Comparison of ENCODE assay signal across 20 cellular contexts in genomic region chr5:158394102-158394501, GRCh38.
DNase-seq lines count a peak whose midpoint lies in the region; ATAC-seq, FAIRE-seq and TF ChIP-seq lines count a peak whose summit lies in the region.
"Had no signal": no experiment of that assay in that cellular context is flagged by ENCODE, and none has a peak within 500 bp of the region (broad histone marks: within the 10 kb centered on the region; RNA-seq: fewer than 3 reads in every experiment).

No MANE protein-coding gene starts in this region.

- no peak overlapping the region for H3K18ac ChIP-seq in IMR-90 (ENCODE audit: low read depth, low read length)

- TF ChIP-seq RAD21 in HepG2 (CRISPR knock-in tag; IDR thresholded peaks at IDR 0.05) (no peak), IMR-90 (IDR thresholded peaks at IDR 0.05; ENCODE audit: low read length) (no peak), K562 (CRISPR knock-in tag; conservative IDR thresholded peaks at IDR 0.05 in 1 of 2, IDR thresholded peaks at IDR 0.05 in 1 of 2) (no peak)

- no peaks in the 10 kb centered on the region for H3K36me3 ChIP-seq in HepG2 (replicated peaks in 1 of 2; ENCODE audit: control insufficient read depth in 1 of 2, insufficient read depth in 2 of 2, low read length in 2 of 2)
- no peaks in the 10 kb centered on the region for H3K36me3 ChIP-seq in right lobe of liver
- H3K36me3 ChIP-seq in IMR-90 (ENCODE audit: control insufficient read depth, insufficient read depth, low read length), result no peaks in the 10 kb centered on the region
- no peaks in the 10 kb centered on the region for H3K36me3 ChIP-seq in K562 (ENCODE audit: control insufficient read depth, insufficient read depth, low read length)
- no peaks in the 10 kb centered on the region for H3K36me3 ChIP-seq in PC-9 (ENCODE audit: low read depth)
- H3K36me3 ChIP-seq: BE2C had no signal

- H4K20me1 ChIP-seq in HepG2 (ENCODE audit: insufficient read depth, low read length) (no peaks in the 10 kb centered on the region), IMR-90 (ENCODE audit: insufficient read depth, low read length) (no peaks in the 10 kb centered on the region), K562 (replicated peaks; ENCODE audit: control insufficient read depth, insufficient read depth, low read length) (no peaks in the 10 kb centered on the region), PC-9 (ENCODE audit: insufficient read depth) (no peaks in the 10 kb centered on the region)
- H4K20me1 ChIP-seq: BLaER1 treated with 17β-estradiol and CSF1 and Interleukin-3, amounts not matched to agents 10 nM and 100 nM had no signal

- intact Hi-C loops in HepG2 (cut with micrococcal nuclease; ENCODE audit: unreplicated experiment) (no loop called here), right lobe of liver (cut with DNase I) (no loop called here), IMR-90 (cut with micrococcal nuclease) (no loop called here), K562 (cut with micrococcal nuclease) (no loop called here), PC-9 (cut with micrococcal nuclease; ENCODE audit: unreplicated experiment) (no loop called here)

- TF ChIP-seq EP300 in HepG2 (IDR thresholded peaks at IDR 0.05; ENCODE audit: low read depth in 2 of 2, low read length in 2 of 2) (no peak), HepG2 (CRISPR knock-in tag; IDR thresholded peaks at IDR 0.05; ENCODE audit: borderline replicate concordance) (no peak), K562 (IDR thresholded peaks at IDR 0.05; ENCODE audit: low read length) (no peak)

- H4K8ac ChIP-seq in IMR-90 (ENCODE audit: low read depth in 2 of 2, low read length in 2 of 2), result no peak overlapping the region

- H3K9ac ChIP-seq in HepG2 (ENCODE audit: insufficient read depth, low read depth, low read length), result no peak overlapping the region
- no peak overlapping the region for H3K9ac ChIP-seq in IMR-90 (ENCODE audit: low read depth, low read length)
- H3K9ac ChIP-seq in K562 (ENCODE audit: insufficient read depth in 1 of 2, low read depth in 2 of 2, low read length in 2 of 2), result no peak overlapping the region
- H3K9ac ChIP-seq: BLaER1 treated with 17β-estradiol and CSF1 and Interleukin-3, amounts not matched to agents 10 nM and 100 nM had no signal

- H3K27ac ChIP-seq in HepG2 (ENCODE audit: extremely low read length, insufficient read depth, low read length) (no peak overlapping the region), right lobe of liver (no peak overlapping the region), IMR-90 (ENCODE audit: insufficient read depth, low read length) (no peak overlapping the region), K562 (ENCODE audit: extremely low read depth, low read depth, low read length) (no peak overlapping the region), PC-9 (no peak overlapping the region)
- H3K27ac ChIP-seq: 22Rv1, C4-2B had no signal

- POLR2A ChIA-PET in HepG2 (lab: Yijun Ruan, JAX) (no interaction called here), IMR-90 (lab: Charles Lee; ENCODE audit: unreplicated experiment) (no interaction called here), K562 (lab: Yijun Ruan, JAX) (no interaction called here), PC-9 (lab: Charles Lee; ENCODE audit: unreplicated experiment) (no interaction called here)

- in situ Hi-C loops in HepG2 (cut with HindIII; ENCODE audit: extremely low pct_ligation_motif_present, low pct_unique_long_range_greater_than_20kb), result no loop called here
- in situ Hi-C loops in IMR-90 (cut with MboI; ENCODE audit: low sequenced_read_pairs), result no loop called here
- in situ Hi-C loops in K562 (cut with MboI), result no loop called here

- peak overlapping the region in 1 of 2 donors; percentile 13 for H3K27ac Mint-ChIP-seq in stimulated activated naive CD8-positive, alpha-beta T cell treated with anti-CD3 and anti-CD28 coated beads, Interleukin-15, amount 100 ng/mL, for 72 hours
- H3K27ac Mint-ChIP-seq: CD4-positive, alpha-beta T cell; CD8-positive, alpha-beta T cell had no signal

- no peak overlapping the region for H3K56ac ChIP-seq in IMR-90 (ENCODE audit: extremely low read depth, insufficient read depth, low read length)

- H3K4me2 ChIP-seq in HepG2 (ENCODE audit: low read depth, low read length) (no peak overlapping the region), IMR-90 (ENCODE audit: low read depth, low read length) (no peak overlapping the region), K562 (ENCODE audit: insufficient read depth, low read length) (no peak overlapping the region), PC-9 (no peak overlapping the region)

- H4K5ac ChIP-seq in IMR-90 (ENCODE audit: low read depth, low read length), result no peak overlapping the region

- no peak overlapping the region for H2BK20ac ChIP-seq in IMR-90 (ENCODE audit: low read depth, low read length)

- H3K79me2 ChIP-seq in HepG2 (ENCODE audit: insufficient read depth, low read length), result no peaks in the 10 kb centered on the region
- no peaks in the 10 kb centered on the region for H3K79me2 ChIP-seq in K562 (ENCODE audit: control insufficient read depth, insufficient read depth, low read length)
- no peaks in the 10 kb centered on the region for H3K79me2 ChIP-seq in PC-9 (ENCODE audit: low read depth)

- H3K4me3 ChIP-seq in HepG2 (replicated peaks in 1 of 3; ENCODE audit: insufficient read depth in 1 of 3, low read depth in 2 of 3, low read length in 3 of 3) (no peak overlapping the region), right lobe of liver (no peak overlapping the region), IMR-90 (ENCODE audit: insufficient read depth, low read depth, low read length) (no peak overlapping the region), K562 (no peak overlapping the region), PC-9 (no peak overlapping the region)
- H3K4me3 ChIP-seq: BLaER1 treated with 17β-estradiol and CSF1 and Interleukin-3, amounts not matched to agents 10 nM and 100 nM had no signal

- FAIRE-seq in HepG2 (lab: Jason Lieb, UNC), result no peak
- FAIRE-seq in K562 (lab: Jason Lieb, UNC), result no peak
- FAIRE-seq: D721Med, G401.6 had no signal

- no peak overlapping the region for H4K91ac ChIP-seq in IMR-90 (ENCODE audit: insufficient read depth, low read depth, low read length)

- H3K4me3 Mint-ChIP-seq in stimulated activated naive CD8-positive, alpha-beta T cell treated with anti-CD3 and anti-CD28 coated beads, Interleukin-15, amount 100 ng/mL, for 72 hours, result no peak overlapping the region
- H3K4me3 Mint-ChIP-seq: CD4-positive, alpha-beta T cell; CD8-positive, alpha-beta T cell had no signal

- H3K4ac ChIP-seq in IMR-90 (ENCODE audit: low read depth, low read length), result no peak overlapping the region

- H3K4me1 ChIP-seq in HepG2 (ENCODE audit: insufficient read depth, low read length), result peaks cover 12% of the 10 kb centered on the region
- peaks cover 0 to 21% (median 6%) of the 10 kb centered on the region in 4 donors for H3K4me1 ChIP-seq in right lobe of liver
- no peaks in the 10 kb centered on the region for H3K4me1 ChIP-seq in IMR-90 (ENCODE audit: control insufficient read depth, insufficient read depth, low read length)
- no peaks in the 10 kb centered on the region for H3K4me1 ChIP-seq in K562 (replicated peaks in 1 of 2; ENCODE audit: control insufficient read depth in 2 of 2, insufficient read depth in 2 of 2, low read length in 2 of 2)
- H3K4me1 ChIP-seq in PC-9 (replicated peaks; ENCODE audit: insufficient read depth), result no peaks in the 10 kb centered on the region
- H3K4me1 ChIP-seq: Caco-2 had no signal

- TF ChIP-seq POLR2A in HepG2 (IDR thresholded peaks at IDR 0.05; ENCODE audit: insufficient read depth in 1 of 2, low read depth in 2 of 2, low read length in 2 of 2) (no peak), right lobe of liver (IDR thresholded peaks at IDR 0.05) (no peak), IMR-90 (IDR thresholded peaks at IDR 0.05; ENCODE audit: low read depth, low read length) (no peak), K562 (conservative IDR thresholded peaks at IDR 0.05) (no peak)

- no peak overlapping the region for H3K23ac ChIP-seq in IMR-90 (ENCODE audit: low read depth, low read length)

- no peak overlapping the region for H2BK120ac ChIP-seq in IMR-90 (ENCODE audit: low read depth, low read length)

- CTCF ChIA-PET in HepG2 (lab: Yijun Ruan, JAX; ENCODE audit: low intra/inter-chr PET ratio, low total read pairs), result no interaction called here
- CTCF ChIA-PET in IMR-90 (lab: Yijun Ruan, JAX), result no interaction called here
- CTCF ChIA-PET in K562 (lab: Yijun Ruan, JAX; ENCODE audit: low intra/inter-chr PET ratio), result no interaction called here
- CTCF ChIA-PET in PC-9 (lab: Charles Lee), result no interaction called here

- dilution Hi-C loops in IMR-90 (cut with HindIII; ENCODE audit: low sequenced_read_pairs, unreplicated experiment), result no loop called here

- no peak overlapping the region for H2AK5ac ChIP-seq in IMR-90 (ENCODE audit: low read depth, low read length)

- H2BK5ac ChIP-seq in IMR-90 (ENCODE audit: low read depth, low read length, poor library complexity, severe bottlenecking), result no peak overlapping the region

- no peak overlapping the region for H2BK15ac ChIP-seq in IMR-90 (ENCODE audit: low read depth, low read length)

- H3K9me3 Mint-ChIP-seq in stimulated activated naive CD8-positive, alpha-beta T cell treated with anti-CD3 and anti-CD28 coated beads, Interleukin-15, amount 100 ng/mL, for 72 hours, result no peaks in the 10 kb centered on the region
- H3K9me3 Mint-ChIP-seq: CD4-positive, alpha-beta T cell; CD8-positive, alpha-beta T cell had no signal

- H3K79me1 ChIP-seq in IMR-90 (ENCODE audit: low read depth in 1 of 2, low read length in 2 of 2), result no peaks in the 10 kb centered on the region

- DNase-seq in HepG2 (ENCODE audit: low spot score) (no peak), right lobe of liver (no peak), IMR-90 (no peak), K562 (ENCODE audit: extremely low read depth in 1 of 4, low spot score in 3 of 4) (no peak), PC-9 (no peak)
- no peak for DNase-seq in stimulated activated naive CD8-positive, alpha-beta T cell treated with anti-CD3 and anti-CD28 coated beads, Interleukin-15, amount 100 ng/mL, for 72 hours
- DNase-seq: ACHN; BE2C; Caco-2; Calu3; CD4-positive, alpha-beta T cell; CD8-positive, alpha-beta T cell; DMS79 treated with DMSO at 0.1 percent for 48 hours; GF-D8 had no signal

- no peaks in the 10 kb centered on the region for H3K27me3 ChIP-seq in HepG2 (ENCODE audit: control insufficient read depth in 1 of 2, insufficient read depth in 2 of 2, low read length in 2 of 2)
- H3K27me3 ChIP-seq in right lobe of liver, result no peaks in the 10 kb centered on the region
- peaks cover 4% of the 10 kb centered on the region for H3K27me3 ChIP-seq in IMR-90 (ENCODE audit: control insufficient read depth, insufficient read depth, low read length)
- no peaks in the 10 kb centered on the region for H3K27me3 ChIP-seq in K562 (ENCODE audit: control insufficient read depth in 2 of 2, insufficient read depth in 2 of 2, low read length in 2 of 2)
- H3K27me3 ChIP-seq in PC-9 (ENCODE audit: insufficient read depth, low read depth), result no peaks in the 10 kb centered on the region
- H3K27me3 ChIP-seq: BE2C; BLaER1 treated with 17β-estradiol and CSF1 and Interleukin-3, amounts not matched to agents 10 nM and 100 nM had no signal

- H3K9me2 ChIP-seq in PC-9 (ENCODE audit: insufficient read depth), result no peaks in the 10 kb centered on the region

- no peak overlapping the region for H2AFZ ChIP-seq in HepG2 (ENCODE audit: low read length)
- H2AFZ ChIP-seq in IMR-90 (replicated peaks; ENCODE audit: low read length, poor library complexity), result no peak overlapping the region
- H2AFZ ChIP-seq in K562 (ENCODE audit: low read depth, low read length), result no peak overlapping the region
- H2AFZ ChIP-seq in PC-9, result no peak overlapping the region

- H3K9me3 ChIP-seq in HepG2 (ENCODE audit: low read length) (peaks cover 13% of the 10 kb centered on the region), right lobe of liver (no peaks in the 10 kb centered on the region), IMR-90 (ENCODE audit: control insufficient read depth, insufficient read depth, low read length) (no peaks in the 10 kb centered on the region), K562 (replicated peaks; ENCODE audit: control insufficient read depth, insufficient read depth, low read depth, low read length) (no peaks in the 10 kb centered on the region; the same call in 1 of the 2 replicates), PC-9 (ENCODE audit: insufficient read depth, low read depth) (no peaks in the 10 kb centered on the region)
- H3K9me3 ChIP-seq: BE2C, Caco-2 had no signal

- H2AK9ac ChIP-seq in IMR-90 (replicated peaks; ENCODE audit: low read depth, low read length, poor library complexity), result no peak overlapping the region

- BruUV-seq in HepG2 (replicated peaks; lab: Mats Ljungman, UMichigan), result no TSS peak
- no TSS peak for BruUV-seq in IMR-90 (replicated peaks; lab: Mats Ljungman, UMichigan)
- no TSS peak for BruUV-seq in K562 (replicated peaks; lab: Mats Ljungman, UMichigan)
- BruUV-seq in PC-9 (replicated peaks; lab: Mats Ljungman, UMichigan), result no TSS peak

- no peak overlapping the region for H3K14ac ChIP-seq in IMR-90 (replicated peaks; ENCODE audit: low read depth, low read length)

- no peaks in the 10 kb centered on the region for H3K4me1 Mint-ChIP-seq in stimulated activated naive CD8-positive, alpha-beta T cell treated with anti-CD3 and anti-CD28 coated beads, Interleukin-15, amount 100 ng/mL, for 72 hours

- TF ChIP-seq CTCF in HepG2 (CRISPR knock-in tag; IDR thresholded peaks at IDR 0.05) (no peak), right lobe of liver (IDR thresholded peaks at IDR 0.05) (no peak), IMR-90 (conservative IDR thresholded peaks at IDR 0.05; ENCODE audit: low read depth, low read length) (no peak), K562 (IDR thresholded peaks at IDR 0.05 in 2 of 3, conservative IDR thresholded peaks at IDR 0.05 in 1 of 3; ENCODE audit: insufficient read depth in 2 of 3, low read depth in 1 of 3, low read length in 3 of 3) (no peak), PC-9 (conservative IDR thresholded peaks at IDR 0.05) (no peak)

- H3K9me1 ChIP-seq in IMR-90 (ENCODE audit: insufficient read depth, low read length) (no peaks in the 10 kb centered on the region), K562 (ENCODE audit: control insufficient read depth, insufficient read depth, low read length) (no peaks in the 10 kb centered on the region)

- H3K27me3 Mint-ChIP-seq in stimulated activated naive CD8-positive, alpha-beta T cell treated with anti-CD3 and anti-CD28 coated beads, Interleukin-15, amount 100 ng/mL, for 72 hours, result no peaks in the 10 kb centered on the region
- H3K27me3 Mint-ChIP-seq: CD4-positive, alpha-beta T cell had no signal

- no peaks in the 10 kb centered on the region for H3F3A ChIP-seq in PC-9 (ENCODE audit: insufficient read depth, low read depth)

- ATAC-seq in HepG2, result no peak
- no peak for ATAC-seq in right lobe of liver
- no peak for ATAC-seq in IMR-90 (ENCODE audit: low read depth)
- no peak for ATAC-seq in K562
- no peak for ATAC-seq in stimulated activated naive CD8-positive, alpha-beta T cell treated with anti-CD3 and anti-CD28 coated beads, Interleukin-15, amount 100 ng/mL, for 72 hours
- ATAC-seq in GM19328 (IDR thresholded peaks at IDR 0.05; ENCODE audit: unreplicated experiment), result no peak
- ATAC-seq: CD8-positive, alpha-beta T cell had no signal

Comparison
In these comparisons a context has a peak if more than half of its experiments do, and no peak if none do; other contexts are left out.
1. Of the 241 proteins assayed by ChIP-seq in both HepG2 and K562: peak only in HepG2: MAFF and MAFK; only in K562: none; in both: none; in neither: 239.